18 cellular contexts compared by ENCODE assay signal in genomic region chr13:102872531-102872930, GRCh38. TPM values are rescaled to one million over a fixed set of nuclear protein-coding genes. Genes with fewer than 3 reads are reported as not detected.
DNase-seq lines count a peak whose midpoint lies in the region; ATAC-seq and TF ChIP-seq lines count a peak whose summit lies in the region.
"Had no signal": no experiment of that assay in that cellular context is flagged by ENCODE, and none has a peak within 500 bp of the region (broad histone marks: within the 10 kb centered on the region; RNA-seq: fewer than 3 reads in every experiment).

No MANE protein-coding gene starts in this region.

- no peak for ATAC-seq in RWPE2 (ENCODE audit: low read depth)
- ATAC-seq in natural killer cell: no peak
- no peak for ATAC-seq in GM19452 (IDR thresholded peaks at IDR 0.05; ENCODE audit: unreplicated experiment)
- ATAC-seq: GM23338 had no signal

- H3K27me3 ChIP-seq in RWPE2 (ENCODE audit: insufficient read depth, poor library complexity, severe bottlenecking): no peaks in the 10 kb centered on the region
- H3K27me3 ChIP-seq: BE2C had no signal

- no peaks in the 10 kb centered on the region for H3K9me3 ChIP-seq in RWPE2 (ENCODE audit: severe bottlenecking)
- H3K9me3 ChIP-seq: BE2C had no signal

- H3K4me3 Mint-ChIP-seq in activated CD4-positive, alpha-beta T cell treated with anti-CD3 and anti-CD28 coated beads, Interleukin-2, amount 10 ng/mL, durations not matched to agents 24 days and 14 days: no peak overlapping the region
- H3K4me3 Mint-ChIP-seq in activated naive CD8-positive, alpha-beta T cell: no peak overlapping the region
- H3K4me3 Mint-ChIP-seq in natural killer cell: no peak overlapping the region
- H3K4me3 Mint-ChIP-seq: GM23338 had no signal

- TF ChIP-seq CTCF in RWPE2 (IDR thresholded peaks at IDR 0.05; ENCODE audit: poor library complexity, severe bottlenecking): no peak
- no peak for TF ChIP-seq CTCF in natural killer cell (IDR thresholded peaks at IDR 0.05)

- peak overlapping the region; percentile 8 for H3K27ac ChIP-seq in RWPE2 (ENCODE audit: poor library complexity, severe bottlenecking)

- peak overlapping the region; percentile 67 for H3K27ac Mint-ChIP-seq in activated CD4-positive, alpha-beta T cell treated with anti-CD3 and anti-CD28 coated beads, Interleukin-2, amount 10 ng/mL, durations not matched to agents 24 days and 14 days
- peak overlapping the region; percentile 87 for H3K27ac Mint-ChIP-seq in activated naive CD8-positive, alpha-beta T cell
- peak overlapping the region; percentile 14 to 42 for H3K27ac Mint-ChIP-seq in natural killer cell
- H3K27ac Mint-ChIP-seq: GM23338 had no signal

- peaks cover 23% of the 10 kb centered on the region for H3K4me1 ChIP-seq in RWPE2 (ENCODE audit: insufficient read depth, poor library complexity, severe bottlenecking)
- H3K4me1 ChIP-seq: BE2C had no signal

- intact Hi-C loops in activated CD4-positive, alpha-beta T cell treated with anti-CD3 and anti-CD28 coated beads, Interleukin-2, amount 10 ng/mL, durations not matched to agents 24 days and 14 days (cut with micrococcal nuclease): loop anchor here (5.0 to 10.0 kb wide), 2 partner anchors 45 to 478 kb away; no protein-coding TSS in a partner anchor
- intact Hi-C loops in natural killer cell (cut with micrococcal nuclease) (no loop called here), cardiac septum (cut with DNase I) (no loop called here)

- H3K27me3 Mint-ChIP-seq in activated CD4-positive, alpha-beta T cell treated with anti-CD3 and anti-CD28 coated beads, Interleukin-2, amount 10 ng/mL, durations not matched to agents 24 days and 14 days: no peaks in the 10 kb centered on the region
- H3K27me3 Mint-ChIP-seq in activated naive CD8-positive, alpha-beta T cell: no peaks in the 10 kb centered on the region
- no peaks in the 10 kb centered on the region for H3K27me3 Mint-ChIP-seq in natural killer cell (ENCODE audit: low read depth in 2 of 2)
- H3K27me3 Mint-ChIP-seq: CD4-positive, alpha-beta memory T cell had no signal

- H3K36me3 ChIP-seq in RWPE2 (ENCODE audit: low read depth): peaks cover 88% of the 10 kb centered on the region

- peaks cover 49% of the 10 kb centered on the region for H3K36me3 Mint-ChIP-seq in activated CD4-positive, alpha-beta T cell treated with anti-CD3 and anti-CD28 coated beads, Interleukin-2, amount 10 ng/mL, durations not matched to agents 24 days and 14 days (ENCODE audit: low read depth)
- H3K36me3 Mint-ChIP-seq in activated naive CD8-positive, alpha-beta T cell: peaks cover 2% of the 10 kb centered on the region
- peaks cover 14% of the 10 kb centered on the region for H3K36me3 Mint-ChIP-seq in natural killer cell

- H3K9me3 Mint-ChIP-seq in activated CD4-positive, alpha-beta T cell treated with anti-CD3 and anti-CD28 coated beads, Interleukin-2, amount 10 ng/mL, durations not matched to agents 24 days and 14 days: no peaks in the 10 kb centered on the region
- H3K9me3 Mint-ChIP-seq in activated naive CD8-positive, alpha-beta T cell (ENCODE audit: low read depth): no peaks in the 10 kb centered on the region
- no peaks in the 10 kb centered on the region for H3K9me3 Mint-ChIP-seq in natural killer cell
- H3K9me3 Mint-ChIP-seq: CD4-positive, alpha-beta memory T cell; GM23338 had no signal

- DNase-seq in activated CD4-positive, alpha-beta T cell treated with anti-CD3 and anti-CD28 coated beads, Interleukin-2, amount 10 ng/mL, durations not matched to agents 24 days and 14 days: no peak
- no peak for DNase-seq in activated CD4-positive, alpha-beta T cell treated with anti-CD3 and anti-CD28 coated beads for 1 hour
- DNase-seq in RWPE2 (ENCODE audit: low spot score) (no peak), natural killer cell (no peak), COR-L47 (lab: John Stamatoyannopoulos, UW) (no peak), cardiac septum (ENCODE audit: low spot score) (no peak)
- DNase-seq: 8988T; BE2C; CD4-positive, alpha-beta memory T cell; DND-41; NCI-H1105 treated with DMSO at 0.1 percent for 48 hours; NCI-H1694 treated with DMSO at 0.1 percent for 48 hours; NCI-H2107; NCI-H2227 treated with DMSO at 0.1 percent for 48 hours; NCI-H524 had no signal

- H3K4me1 Mint-ChIP-seq in activated CD4-positive, alpha-beta T cell treated with anti-CD3 and anti-CD28 coated beads, Interleukin-2, amount 10 ng/mL, durations not matched to agents 24 days and 14 days: peaks cover 23% of the 10 kb centered on the region
- peaks cover 19% of the 10 kb centered on the region for H3K4me1 Mint-ChIP-seq in activated naive CD8-positive, alpha-beta T cell (ENCODE audit: low read depth)
- H3K4me1 Mint-ChIP-seq in natural killer cell: peaks cover 12 to 13% of the 10 kb centered on the region in 2 donors

- H3K4me3 ChIP-seq in RWPE2 (ENCODE audit: severe bottlenecking): no peak overlapping the region
- H3K4me3 ChIP-seq: GM23338 had no signal

RNA-seq across cellular contexts. Expression of gene ERCC5, which starts 26.7 kb away (rescaled TPM):
- total RNA-seq in activated CD4-positive, alpha-beta T cell treated with anti-CD3 and anti-CD28 coated beads, Interleukin-2, amount 10 ng/mL, durations not matched to agents 24 days and 14 days: 39.4 and 47.4 TPM in 2 replicates
- total RNA-seq in natural killer cell (100 to 1,000 TPM; 110 to 127 (median 126) TPM), cardiac septum (36.5 TPM)

Comparison
In these comparisons a context has a peak if more than half of its experiments do, and no peak if none do; other contexts are left out.
1. H3K27ac Mint-ChIP-seq: peak in every context shown above with its lines; median percentile 87 in activated naive CD8-positive, alpha-beta T cell; 67 in activated CD4-positive, alpha-beta T cell treated with anti-CD3 and anti-CD28 coated beads, Interleukin-2, amount 10 ng/mL, durations not matched to agents 24 days and 14 days; 28 in natural killer cell.